13 cellular contexts compared by ENCODE assay signal in the genomic region with DNA sequence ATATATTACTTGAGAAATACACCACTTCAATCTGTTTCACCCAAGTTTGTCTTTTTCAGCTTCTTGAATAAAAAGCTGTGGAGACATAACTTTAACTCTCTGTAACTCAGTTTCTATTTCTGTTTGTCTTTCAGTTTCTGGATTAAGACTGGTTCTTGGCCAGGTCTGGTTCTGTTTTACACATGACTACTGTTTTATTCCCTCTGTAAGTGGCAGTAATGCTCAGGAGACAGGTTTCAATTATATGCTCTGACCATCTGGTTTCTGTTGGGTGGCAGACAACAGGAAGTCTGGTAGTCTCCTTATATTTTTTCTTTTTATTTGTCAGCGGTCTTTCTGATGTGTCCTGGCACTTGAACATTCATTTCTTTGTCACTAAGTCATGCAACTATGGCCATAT.
DNase-seq lines count a peak whose midpoint lies in the region; ATAC-seq and TF ChIP-seq lines count a peak whose summit lies in the region.
"Had no signal": no experiment of that assay in that cellular context is flagged by ENCODE, and none has a peak within 500 bp of the region (broad histone marks: within the 10 kb centered on the region; RNA-seq: fewer than 3 reads in every experiment).

No MANE protein-coding gene starts in this region.

- ATAC-seq in GM18511 (IDR thresholded peaks at IDR 0.05; ENCODE audit: unreplicated experiment), result peak; percentile 88
- peak; percentile 50 for ATAC-seq in GM19452 (IDR thresholded peaks at IDR 0.05; ENCODE audit: unreplicated experiment)
- peak; percentile 60 for ATAC-seq in HG02870 (IDR thresholded peaks at IDR 0.05; ENCODE audit: unreplicated experiment)
- peak; percentile 48 for ATAC-seq in HG03558 (IDR thresholded peaks at IDR 0.05; ENCODE audit: extremely low read depth, unreplicated experiment)
- ATAC-seq in body of pancreas, result no peak

- no peak for TF ChIP-seq CTCF in A673 (conservative IDR thresholded peaks at IDR 0.05; ENCODE audit: low read depth, low read length)
- no peak for TF ChIP-seq CTCF in body of pancreas (IDR thresholded peaks at IDR 0.05)

- intact Hi-C loops in A673 (cut with micrococcal nuclease; ENCODE audit: unreplicated experiment), result no loop called here
- intact Hi-C loops in body of pancreas (cut with DNase I), result no loop called here

- H3K4me3 ChIP-seq in A673 (ENCODE audit: low read depth, low read length, poor library complexity, severe bottlenecking) (no peak overlapping the region), body of pancreas (no peak overlapping the region)

- peaks cover 12% of the 10 kb centered on the region for H3K27me3 ChIP-seq in A673 (replicated peaks; ENCODE audit: insufficient read depth, low read depth, low read length, poor library complexity)
- H3K27me3 ChIP-seq in body of pancreas, result no peaks in the 10 kb centered on the region

- H3K4me1 ChIP-seq in A673 (ENCODE audit: insufficient read depth, low read length, poor library complexity, severe bottlenecking) (no peaks in the 10 kb centered on the region), body of pancreas (peaks cover 20% of the 10 kb centered on the region)

- no peak for TF ChIP-seq POLR2A in body of pancreas (IDR thresholded peaks at IDR 0.05)

- WGBS in body of pancreas, 2 donors, result 58 to 67% methylated on average over 1 of the region's 1 CpG

- no peaks in the 10 kb centered on the region for H3K36me3 ChIP-seq in A673 (ENCODE audit: insufficient read depth, low read length, poor library complexity, severe bottlenecking)
- no peaks in the 10 kb centered on the region for H3K36me3 ChIP-seq in body of pancreas (replicated peaks in 1 of 2; ENCODE audit: insufficient read depth in 1 of 2, low read depth in 2 of 2)

- POLR2A ChIA-PET in A673 (lab: Charles Lee; ENCODE audit: low non-redundant PET), result no interaction called here

- CTCF ChIA-PET in A673 (lab: Charles Lee), result no interaction called here

- no peak for DNase-seq in NCI-H1694 (lab: John Stamatoyannopoulos, UW)
- no peak for DNase-seq in NOMO-1 treated with DMSO at 0.1 percent for 48 hours (lab: John Stamatoyannopoulos, UW; ENCODE audit: unreplicated experiment)
- DNase-seq in A673 (ENCODE audit: low spot score), result no peak
- DNase-seq in body of pancreas, result no peak
- DNase-seq: IMR-90; NCI-H226; SHP77 treated with DMSO at 0.1 percent for 48 hours; stimulated activated CD4-positive, alpha-beta T cell treated with anti-CD3 and anti-CD28 coated beads, Interleukin-2, amount 100 ng/mL, for 48 hours had no signal

- BruUV-seq in A673 (replicated peaks; lab: Mats Ljungman, UMichigan), result no TSS peak

- no peak overlapping the region for H3K27ac ChIP-seq in A673 (ENCODE audit: low read depth, low read length, poor library complexity, severe bottlenecking)
- H3K27ac ChIP-seq in body of pancreas, result no peak overlapping the region
- H3K27ac ChIP-seq: C4-2B had no signal

- H3K9me3 ChIP-seq in A673 (ENCODE audit: low read depth, low read length, poor library complexity, severe bottlenecking) (no peaks in the 10 kb centered on the region), body of pancreas (no peaks in the 10 kb centered on the region)
